Comparison of ENCODE assay signal across 8 cellular contexts in genomic region chr22:44664149-44664548, GRCh38. TPM values are rescaled to one million over a fixed set of nuclear protein-coding genes. Genes with fewer than 3 reads are reported as not detected.
DNase-seq lines count a peak whose midpoint lies in the region; TF ChIP-seq lines count a peak whose summit lies in the region.

No MANE protein-coding gene starts in this region.

- POLR2A ChIA-PET in MCF 10A (lab: Yijun Ruan, JAX): no interaction called here

- CTCF ChIA-PET in MCF 10A (lab: Yijun Ruan, JAX): interaction anchor here (0.6 kb wide), 1 partner anchor 822 kb away, joined by 3 read pairs; no protein-coding TSS in a partner anchor

- BruUV-seq in MCF 10A (replicated peaks; lab: Mats Ljungman, UMichigan): no TSS peak

- no peak for TF ChIP-seq CTCF in MCF 10A (IDR thresholded peaks at IDR 0.05; ENCODE audit: unreplicated experiment)

- H3K9me3 Mint-ChIP-seq in MCF 10A (ENCODE audit: unreplicated experiment): no peaks in the 10 kb centered on the region

- in situ Hi-C loops in G401 (cut with HindIII; ENCODE audit: low sequenced_read_pairs): no loop called here

- H3K27me3 Mint-ChIP-seq in MCF 10A (ENCODE audit: insufficient read depth, unreplicated experiment): peaks cover 56% of the 10 kb centered on the region

- no peaks in the 10 kb centered on the region for H3K4me1 Mint-ChIP-seq in MCF 10A (ENCODE audit: insufficient read depth, unreplicated experiment)

- intact Hi-C loops in MCF 10A (cut with micrococcal nuclease): no loop called here

- peak; percentile 40 for DNase-seq in NK-92 treated with Interleukin-12 subunit alpha and Interleukin-12 subunit beta, amount 100 ng/mL, for 24 hours (lab: John Stamatoyannopoulos, UW)
- DNase-seq in NK-92 (lab: John Stamatoyannopoulos, UW; ENCODE audit: unreplicated experiment): no peak
- peak; percentile 48 for DNase-seq in activated naive CD4-positive, alpha-beta T cell treated with Interleukin-2 at 50 U/mL for 16 hours
- peak in 38 of 51 donors; percentile 9 to 84 (median 52) for DNase-seq in hypothalamus (lab: John Stamatoyannopoulos, UW)
- peak; percentile 31 for DNase-seq in stimulated activated CD8-positive, alpha-beta memory T cell treated with anti-CD3 and anti-CD28 coated beads, Interleukin-15, amount 100 ng/mL, for 1 hour (ENCODE audit: low read depth)
- DNase-seq in T1000 (lab: John Stamatoyannopoulos, UW): no peak
- DNase-seq in MCF 10A (ENCODE audit: unreplicated experiment): no peak
- no peak for DNase-seq in G401 (ENCODE audit: low spot score)

- H3K4me3 Mint-ChIP-seq in MCF 10A (ENCODE audit: unreplicated experiment): no peak overlapping the region

- H3K27ac Mint-ChIP-seq in MCF 10A (ENCODE audit: low read depth, unreplicated experiment): no peak overlapping the region

- peaks cover 5% of the 10 kb centered on the region for H3K36me3 Mint-ChIP-seq in MCF 10A (ENCODE audit: insufficient read depth, unreplicated experiment)

RNA-seq across cellular contexts. Expression of gene PRR5, which starts 37.9 kb away (rescaled TPM):
- total RNA-seq in MCF 10A (2022): 7.9 and 11.0 TPM in 2 replicates
- 46.5 and 57.9 TPM in 2 replicates for total RNA-seq in G401 (2014; rRNA removed; shearing (Covaris generic))

Comparison
In these comparisons a context has a peak if more than half of its experiments do, and no peak if none do; other contexts are left out.
1. DNase-seq: peak in NK-92 treated with Interleukin-12 subunit alpha and Interleukin-12 subunit beta, amount 100 ng/mL, for 24 hours (single experiment), activated naive CD4-positive, alpha-beta T cell treated with Interleukin-2 at 50 U/mL for 16 hours (single experiment), hypothalamus (38 of 51) and stimulated activated CD8-positive, alpha-beta memory T cell treated with anti-CD3 and anti-CD28 coated beads, Interleukin-15, amount 100 ng/mL, for 1 hour (single experiment); none in NK-92 (single experiment), T1000 (single experiment), MCF 10A (single experiment) and G401 (single experiment).